1 cellular context compared by ENCODE assay signal in the genomic region with DNA sequence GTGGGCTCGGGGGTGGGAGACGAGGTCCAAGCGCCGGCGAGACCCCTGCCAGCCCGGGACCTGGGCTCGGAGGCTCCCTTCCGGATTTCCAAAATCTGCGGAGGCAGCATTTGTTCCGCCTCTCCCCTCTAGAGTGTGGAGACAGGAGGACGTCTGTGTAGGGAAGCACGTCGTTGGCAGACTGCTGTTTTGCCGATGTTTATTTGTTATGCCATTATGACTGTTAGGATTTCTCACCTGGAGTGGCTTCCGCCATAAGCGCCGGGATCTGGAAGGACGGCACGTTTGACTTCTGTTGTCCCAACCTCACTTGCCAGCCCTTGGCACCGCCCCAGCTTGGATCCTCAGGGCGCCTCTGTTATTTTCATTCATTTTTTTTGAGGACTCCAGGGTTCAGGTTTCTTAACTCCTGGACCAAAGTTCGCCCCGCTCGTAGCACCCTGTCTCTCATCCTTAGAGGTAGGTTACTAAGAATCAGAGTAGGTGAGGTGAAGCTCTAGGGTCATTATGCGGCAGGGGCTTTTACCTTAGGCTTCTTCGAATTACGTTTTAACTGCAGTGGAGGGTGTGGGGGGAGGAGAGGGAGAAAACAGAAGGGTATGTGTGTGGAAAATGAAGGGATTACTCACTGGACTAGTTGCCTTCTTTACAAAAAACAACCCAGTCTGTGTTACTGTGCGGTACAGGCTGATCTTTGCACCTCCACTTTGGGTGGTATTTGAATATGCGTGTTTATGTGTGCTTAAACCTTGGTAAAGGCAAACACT.
A peak's percentile ranks its signal among the peaks of the same experiment; 100 is the strongest.
TF ChIP-seq lines count a peak whose summit lies in the region.

No MANE protein-coding gene starts in this region.

TF ChIP-seq in HepG2, 621 proteins besides CTCF, POLR2A, EP300 and RAD21 (continued from another document and continues in another):
- TF ChIP-seq, protein P1, sequence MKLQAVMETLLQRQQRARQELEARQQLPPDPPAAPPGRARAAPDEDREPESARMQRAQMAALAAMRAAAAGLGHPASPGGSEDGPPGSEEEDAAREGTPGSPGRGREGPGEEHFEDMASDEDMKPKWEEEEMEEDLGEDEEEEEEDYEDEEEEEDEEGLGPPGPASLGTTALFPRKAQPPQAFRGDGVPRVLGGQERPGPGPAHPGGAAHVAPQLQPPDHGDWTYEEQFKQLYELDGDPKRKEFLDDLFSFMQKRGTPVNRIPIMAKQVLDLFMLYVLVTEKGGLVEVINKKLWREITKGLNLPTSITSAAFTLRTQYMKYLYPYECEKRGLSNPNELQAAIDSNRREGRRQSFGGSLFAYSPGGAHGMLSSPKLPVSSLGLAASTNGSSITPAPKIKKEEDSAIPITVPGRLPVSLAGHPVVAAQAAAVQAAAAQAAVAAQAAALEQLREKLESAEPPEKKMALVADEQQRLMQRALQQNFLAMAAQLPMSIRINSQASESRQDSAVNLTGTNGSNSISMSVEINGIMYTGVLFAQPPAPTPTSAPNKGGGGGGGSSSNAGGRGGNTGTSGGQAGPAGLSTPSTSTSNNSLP (IDR thresholded peaks at IDR 0.05; ENCODE audit: low read depth, low read length), result no peak
- TF ChIP-seq, protein P2, sequence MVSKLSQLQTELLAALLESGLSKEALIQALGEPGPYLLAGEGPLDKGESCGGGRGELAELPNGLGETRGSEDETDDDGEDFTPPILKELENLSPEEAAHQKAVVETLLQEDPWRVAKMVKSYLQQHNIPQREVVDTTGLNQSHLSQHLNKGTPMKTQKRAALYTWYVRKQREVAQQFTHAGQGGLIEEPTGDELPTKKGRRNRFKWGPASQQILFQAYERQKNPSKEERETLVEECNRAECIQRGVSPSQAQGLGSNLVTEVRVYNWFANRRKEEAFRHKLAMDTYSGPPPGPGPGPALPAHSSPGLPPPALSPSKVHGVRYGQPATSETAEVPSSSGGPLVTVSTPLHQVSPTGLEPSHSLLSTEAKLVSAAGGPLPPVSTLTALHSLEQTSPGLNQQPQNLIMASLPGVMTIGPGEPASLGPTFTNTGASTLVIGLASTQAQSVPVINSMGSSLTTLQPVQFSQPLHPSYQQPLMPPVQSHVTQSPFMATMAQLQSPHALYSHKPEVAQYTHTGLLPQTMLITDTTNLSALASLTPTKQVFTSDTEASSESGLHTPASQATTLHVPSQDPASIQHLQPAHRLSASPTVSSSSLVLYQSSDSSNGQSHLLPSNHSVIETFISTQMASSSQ (IDR thresholded peaks at IDR 0.05; ENCODE audit: low read depth), result no peak
- TF ChIP-seq, protein P2 (CRISPR knock-in tag; IDR thresholded peaks at IDR 0.05; ENCODE audit: borderline replicate concordance), result no peak
- TF ChIP-seq YEATS2 (CRISPR knock-in tag; IDR thresholded peaks at IDR 0.05; ENCODE audit: borderline replicate concordance) (no peak), SIX4 (CRISPR knock-in tag; IDR thresholded peaks at IDR 0.05) (no peak), ZNF747 (CRISPR knock-in tag; IDR thresholded peaks at IDR 0.05; ENCODE audit: borderline replicate concordance) (no peak), ZNF232 (CRISPR knock-in tag; IDR thresholded peaks at IDR 0.05; ENCODE audit: borderline replicate concordance) (no peak), NR1H2 (CRISPR knock-in tag; IDR thresholded peaks at IDR 0.05; ENCODE audit: borderline replicate concordance, low read depth) (no peak), ZNF713 (CRISPR knock-in tag; IDR thresholded peaks at IDR 0.05) (no peak), HOXA5 (CRISPR knock-in tag; IDR thresholded peaks at IDR 0.05) (no peak), ZNF878 (CRISPR knock-in tag; IDR thresholded peaks at IDR 0.05) (no peak), SUZ12 (IDR thresholded peaks at IDR 0.05; ENCODE audit: low read depth, low read length) (no peak), RORA (CRISPR knock-in tag; IDR thresholded peaks at IDR 0.05) (no peak), ZNF777 (CRISPR knock-in tag; IDR thresholded peaks at IDR 0.05) (no peak; the same call in 1 of the 2 replicates), TCF7 (IDR thresholded peaks at IDR 0.05; ENCODE audit: low read depth) (no peak), CHD2 (IDR thresholded peaks at IDR 0.05; ENCODE audit: low read depth, low read length) (no peak), MTA1 (CRISPR knock-in tag; IDR thresholded peaks at IDR 0.05; ENCODE audit: borderline replicate concordance) (no peak)
- TF ChIP-seq, protein P3, sequence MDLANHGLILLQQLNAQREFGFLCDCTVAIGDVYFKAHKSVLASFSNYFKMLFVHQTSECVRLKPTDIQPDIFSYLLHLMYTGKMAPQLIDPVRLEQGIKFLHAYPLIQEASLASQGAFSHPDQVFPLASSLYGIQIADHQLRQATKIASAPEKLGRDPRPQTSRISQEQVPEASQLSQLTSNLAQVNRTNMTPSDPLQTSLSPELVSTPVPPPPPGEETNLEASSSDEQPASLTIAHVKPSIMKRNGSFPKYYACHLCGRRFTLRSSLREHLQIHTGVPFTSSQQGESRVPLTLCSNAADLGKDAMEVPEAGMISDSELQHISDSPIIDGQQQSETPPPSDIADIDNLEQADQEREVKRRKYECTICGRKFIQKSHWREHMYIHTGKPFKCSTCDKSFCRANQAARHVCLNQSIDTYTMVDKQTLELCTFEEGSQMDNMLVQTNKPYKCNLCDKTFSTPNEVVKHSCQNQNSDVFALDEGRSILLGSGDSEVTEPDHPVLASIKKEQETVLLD (CRISPR knock-in tag; IDR thresholded peaks at IDR 0.05; ENCODE audit: low read depth), result no peak
- TF ChIP-seq, protein P4, sequence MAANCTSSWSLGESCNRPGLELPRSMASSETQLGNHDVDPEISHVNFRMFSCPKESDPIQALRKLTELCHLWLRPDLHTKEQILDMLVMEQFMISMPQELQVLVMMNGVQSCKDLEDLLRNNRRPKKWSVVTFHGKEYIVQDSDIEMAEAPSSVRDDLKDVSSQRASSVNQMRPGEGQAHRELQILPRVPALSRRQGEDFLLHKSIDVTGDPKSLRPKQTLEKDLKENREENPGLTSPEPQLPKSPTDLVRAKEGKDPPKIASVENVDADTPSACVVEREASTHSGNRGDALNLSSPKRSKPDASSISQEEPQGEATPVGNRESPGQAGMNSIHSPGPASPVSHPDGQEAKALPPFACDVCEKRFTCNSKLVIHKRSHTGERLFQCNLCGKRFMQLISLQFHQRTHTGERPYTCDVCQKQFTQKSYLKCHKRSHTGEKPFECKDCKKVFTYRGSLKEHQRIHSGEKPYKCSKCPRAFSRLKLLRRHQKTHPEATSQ (CRISPR knock-in tag; IDR thresholded peaks at IDR 0.05; ENCODE audit: borderline replicate concordance), result no peak
- TF ChIP-seq, protein P5, sequence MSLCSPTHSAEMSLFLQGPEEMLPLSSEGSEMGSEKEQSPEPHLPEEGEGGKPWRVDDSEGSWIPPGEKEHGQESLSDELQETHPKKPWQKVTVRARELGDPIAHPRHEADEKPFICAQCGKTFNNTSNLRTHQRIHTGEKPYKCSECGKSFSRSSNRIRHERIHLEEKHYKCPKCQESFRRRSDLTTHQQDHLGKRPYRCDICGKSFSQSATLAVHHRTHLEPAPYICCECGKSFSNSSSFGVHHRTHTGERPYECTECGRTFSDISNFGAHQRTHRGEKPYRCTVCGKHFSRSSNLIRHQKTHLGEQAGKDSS (CRISPR knock-in tag; IDR thresholded peaks at IDR 0.05; ENCODE audit: borderline replicate concordance, low read depth), result no peak
- TF ChIP-seq, protein P6, sequence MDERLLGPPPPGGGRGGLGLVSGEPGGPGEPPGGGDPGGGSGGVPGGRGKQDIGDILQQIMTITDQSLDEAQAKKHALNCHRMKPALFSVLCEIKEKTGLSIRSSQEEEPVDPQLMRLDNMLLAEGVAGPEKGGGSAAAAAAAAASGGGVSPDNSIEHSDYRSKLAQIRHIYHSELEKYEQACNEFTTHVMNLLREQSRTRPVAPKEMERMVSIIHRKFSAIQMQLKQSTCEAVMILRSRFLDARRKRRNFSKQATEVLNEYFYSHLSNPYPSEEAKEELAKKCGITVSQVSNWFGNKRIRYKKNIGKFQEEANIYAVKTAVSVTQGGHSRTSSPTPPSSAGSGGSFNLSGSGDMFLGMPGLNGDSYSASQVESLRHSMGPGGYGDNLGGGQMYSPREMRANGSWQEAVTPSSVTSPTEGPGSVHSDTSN (CRISPR knock-in tag; IDR thresholded peaks at IDR 0.05), result no peak
- TF ChIP-seq, protein P7, sequence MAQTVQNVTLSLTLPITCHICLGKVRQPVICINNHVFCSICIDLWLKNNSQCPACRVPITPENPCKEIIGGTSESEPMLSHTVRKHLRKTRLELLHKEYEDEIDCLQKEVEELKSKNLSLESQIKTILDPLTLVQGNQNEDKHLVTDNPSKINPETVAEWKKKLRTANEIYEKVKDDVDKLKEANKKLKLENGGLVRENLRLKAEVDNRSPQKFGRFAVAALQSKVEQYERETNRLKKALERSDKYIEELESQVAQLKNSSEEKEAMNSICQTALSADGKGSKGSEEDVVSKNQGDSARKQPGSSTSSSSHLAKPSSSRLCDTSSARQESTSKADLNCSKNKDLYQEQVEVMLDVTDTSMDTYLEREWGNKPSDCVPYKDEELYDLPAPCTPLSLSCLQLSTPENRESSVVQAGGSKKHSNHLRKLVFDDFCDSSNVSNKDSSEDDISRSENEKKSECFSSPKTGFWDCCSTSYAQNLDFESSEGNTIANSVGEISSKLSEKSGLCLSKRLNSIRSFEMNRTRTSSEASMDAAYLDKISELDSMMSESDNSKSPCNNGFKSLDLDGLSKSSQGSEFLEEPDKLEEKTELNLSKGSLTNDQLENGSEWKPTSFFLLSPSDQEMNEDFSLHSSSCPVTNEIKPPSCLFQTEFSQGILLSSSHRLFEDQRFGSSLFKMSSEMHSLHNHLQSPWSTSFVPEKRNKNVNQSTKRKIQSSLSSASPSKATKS (CRISPR knock-in tag; IDR thresholded peaks at IDR 0.05), result no peak
- TF ChIP-seq, protein P8, sequence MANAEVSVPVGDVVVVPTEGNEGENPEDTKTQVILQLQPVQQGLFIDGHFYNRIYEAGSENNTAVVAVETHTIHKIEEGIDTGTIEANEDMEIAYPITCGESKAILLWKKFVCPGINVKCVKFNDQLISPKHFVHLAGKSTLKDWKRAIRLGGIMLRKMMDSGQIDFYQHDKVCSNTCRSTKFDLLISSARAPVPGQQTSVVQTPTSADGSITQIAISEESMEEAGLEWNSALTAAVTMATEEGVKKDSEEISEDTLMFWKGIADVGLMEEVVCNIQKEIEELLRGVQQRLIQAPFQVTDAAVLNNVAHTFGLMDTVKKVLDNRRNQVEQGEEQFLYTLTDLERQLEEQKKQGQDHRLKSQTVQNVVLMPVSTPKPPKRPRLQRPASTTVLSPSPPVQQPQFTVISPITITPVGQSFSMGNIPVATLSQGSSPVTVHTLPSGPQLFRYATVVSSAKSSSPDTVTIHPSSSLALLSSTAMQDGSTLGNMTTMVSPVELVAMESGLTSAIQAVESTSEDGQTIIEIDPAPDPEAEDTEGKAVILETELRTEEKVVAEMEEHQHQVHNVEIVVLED (CRISPR knock-in tag; IDR thresholded peaks at IDR 0.05; ENCODE audit: borderline replicate concordance), result peak; percentile 10; the same call in 1 of the 2 replicates
- TF ChIP-seq, protein P9, sequence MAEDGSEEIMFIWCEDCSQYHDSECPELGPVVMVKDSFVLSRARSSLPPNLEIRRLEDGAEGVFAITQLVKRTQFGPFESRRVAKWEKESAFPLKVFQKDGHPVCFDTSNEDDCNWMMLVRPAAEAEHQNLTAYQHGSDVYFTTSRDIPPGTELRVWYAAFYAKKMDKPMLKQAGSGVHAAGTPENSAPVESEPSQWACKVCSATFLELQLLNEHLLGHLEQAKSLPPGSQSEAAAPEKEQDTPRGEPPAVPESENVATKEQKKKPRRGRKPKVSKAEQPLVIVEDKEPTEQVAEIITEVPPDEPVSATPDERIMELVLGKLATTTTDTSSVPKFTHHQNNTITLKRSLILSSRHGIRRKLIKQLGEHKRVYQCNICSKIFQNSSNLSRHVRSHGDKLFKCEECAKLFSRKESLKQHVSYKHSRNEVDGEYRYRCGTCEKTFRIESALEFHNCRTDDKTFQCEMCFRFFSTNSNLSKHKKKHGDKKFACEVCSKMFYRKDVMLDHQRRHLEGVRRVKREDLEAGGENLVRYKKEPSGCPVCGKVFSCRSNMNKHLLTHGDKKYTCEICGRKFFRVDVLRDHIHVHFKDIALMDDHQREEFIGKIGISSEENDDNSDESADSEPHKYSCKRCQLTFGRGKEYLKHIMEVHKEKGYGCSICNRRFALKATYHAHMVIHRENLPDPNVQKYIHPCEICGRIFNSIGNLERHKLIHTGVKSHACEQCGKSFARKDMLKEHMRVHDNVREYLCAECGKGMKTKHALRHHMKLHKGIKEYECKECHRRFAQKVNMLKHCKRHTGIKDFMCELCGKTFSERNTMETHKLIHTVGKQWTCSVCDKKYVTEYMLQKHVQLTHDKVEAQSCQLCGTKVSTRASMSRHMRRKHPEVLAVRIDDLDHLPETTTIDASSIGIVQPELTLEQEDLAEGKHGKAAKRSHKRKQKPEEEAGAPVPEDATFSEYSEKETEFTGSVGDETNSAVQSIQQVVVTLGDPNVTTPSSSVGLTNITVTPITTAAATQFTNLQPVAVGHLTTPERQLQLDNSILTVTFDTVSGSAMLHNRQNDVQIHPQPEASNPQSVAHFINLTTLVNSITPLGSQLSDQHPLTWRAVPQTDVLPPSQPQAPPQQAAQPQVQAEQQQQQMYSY (CRISPR knock-in tag; IDR thresholded peaks at IDR 0.05), result 0 out of 2 replicates have a peak, but pooled peaks have one; percentile 13
